In the genomic region with DNA sequence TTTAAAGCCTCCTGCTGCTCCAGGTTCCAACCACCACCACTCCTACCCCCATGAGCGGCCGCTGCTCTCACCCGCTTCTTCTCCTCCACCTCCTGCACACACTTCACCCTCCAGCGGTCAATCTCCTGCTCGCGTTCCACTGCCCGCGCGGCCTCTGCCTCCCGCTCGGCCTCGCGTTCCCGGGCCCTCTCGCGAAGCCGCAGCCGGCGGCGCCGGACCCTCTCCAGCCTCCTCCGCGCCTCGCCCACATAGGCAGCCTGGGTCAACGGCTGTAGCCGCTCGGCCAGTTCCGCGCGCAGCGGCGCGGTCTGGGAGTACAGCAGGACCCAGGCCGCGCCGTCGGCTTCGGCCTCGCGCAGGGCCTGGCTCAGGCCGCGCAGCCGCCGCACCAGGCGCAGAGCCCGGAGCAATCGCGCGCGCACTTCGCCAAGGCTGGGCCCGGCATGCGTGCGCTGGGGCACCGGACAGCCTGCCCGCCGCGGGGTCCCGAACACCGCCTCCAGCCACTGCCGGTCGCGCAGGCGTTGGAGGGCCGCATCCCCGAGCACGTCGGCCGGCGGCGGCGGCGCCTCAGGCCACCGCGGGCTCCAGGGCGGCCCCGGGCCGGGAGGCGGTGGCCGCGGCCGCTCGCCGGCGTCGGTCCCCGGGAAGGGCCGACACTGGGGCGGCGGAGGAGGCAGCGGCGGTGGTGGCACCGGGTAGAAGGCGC, we compare ENCODE assay signal across 8 cellular contexts. TPM values are rescaled to one million over a fixed set of nuclear protein-coding genes. Genes with fewer than 3 reads are reported as not detected.
DNase-seq lines count a peak whose midpoint lies in the region; ATAC-seq, FAIRE-seq and TF ChIP-seq lines count a peak whose summit lies in the region.

No MANE protein-coding gene starts in this region.

- no peak overlapping the region for H3K4ac ChIP-seq in H1 (replicated peaks; ENCODE audit: insufficient read length, low read depth, low read length)

- peak; percentile 79 for DNase-seq in GM03348 (ENCODE audit: low spot score)
- peak; percentile 73 for DNase-seq in HuH-7 (ENCODE audit: low spot score)
- DNase-seq in H1 (ENCODE audit: low read depth in 1 of 2, low spot score in 2 of 2): peak in 1 of 2 experiments; percentile 77
- DNase-seq in substantia nigra (lab: John Stamatoyannopoulos, UW): peak in 15 of 49 donors; percentile 9 to 53 (median 25)
- DNase-seq in cortex of kidney (lab: John Stamatoyannopoulos, UW): no peak

- peaks cover 0 to 3% of the 10 kb centered on the region in 2 experiments; a peak in 1 of 4 replicates for H3K79me2 ChIP-seq in H1 (ENCODE audit: control insufficient read depth in 1 of 2, insufficient read depth in 2 of 2, low read length in 2 of 2)

- peak overlapping the region; percentile 14; the same call in 1 of the 2 replicates for H3K27ac ChIP-seq in H1 (ENCODE audit: low read depth, low read length)
- peak overlapping the region; percentile 63 for H3K27ac ChIP-seq in substantia nigra (ENCODE audit: low read depth, low read length, poor library complexity, severe bottlenecking)

- no peak overlapping the region for H2BK20ac ChIP-seq in H1 (ENCODE audit: low read length)

- H2BK5ac ChIP-seq in H1 (ENCODE audit: low read depth, low read length): no peak overlapping the region

- no peak for FAIRE-seq in H1 (lab: Jason Lieb, UNC)

- H2BK12ac ChIP-seq in H1 (ENCODE audit: low read depth, low read length): peak overlapping the region; percentile 50; the same call in 1 of the 2 replicates

- TF ChIP-seq CTCF in H1 (IDR thresholded peaks at IDR 0.05; ENCODE audit: control extremely low read depth in 1 of 3, insufficient read depth in 1 of 3, low read depth in 1 of 3, low read length in 3 of 3): no peak

- H3K79me1 ChIP-seq in H1 (ENCODE audit: low read depth, low read length): no peaks in the 10 kb centered on the region

- peaks cover 9% of the 10 kb centered on the region for H3K23me2 ChIP-seq in H1 (ENCODE audit: low read depth, low read length)

- no peak for TF ChIP-seq RAD21 in H1 (IDR thresholded peaks at IDR 0.05 in 1 of 2, conservative IDR thresholded peaks at IDR 0.05 in 1 of 2; ENCODE audit: low read depth in 2 of 2, low read length in 2 of 2)

- no peak overlapping the region for H2AK5ac ChIP-seq in H1 (ENCODE audit: low read depth, low read length)

- peak; percentile 32 for ATAC-seq in GM21576 (IDR thresholded peaks at IDR 0.05; ENCODE audit: unreplicated experiment)
- ATAC-seq in activated CD4-positive, CD25-positive, alpha-beta regulatory T cell treated with anti-CD3 and anti-CD28 coated beads, Interleukin-2, amount 50 U/mL, for 24 hours: peak; percentile 37 to 55

- H2AFZ ChIP-seq in H1 (ENCODE audit: low read length): peak overlapping the region; percentile 75

- no peak overlapping the region for H4K91ac ChIP-seq in H1 (replicated peaks; ENCODE audit: insufficient read length, low read length)

- peaks cover 2 to 3% of the 10 kb centered on the region in 2 experiments for H4K20me1 ChIP-seq in H1 (replicated peaks in 1 of 2; ENCODE audit: control insufficient read depth in 1 of 2, insufficient read depth in 2 of 2, low read length in 2 of 2)

- H3K9me3 ChIP-seq in H1 (ENCODE audit: insufficient read depth in 2 of 2, low read depth in 1 of 2, low read length in 1 of 2) (peaks cover 10 to 15% of the 10 kb centered on the region in 2 experiments; a peak in 3 of 4 replicates), mononuclear cell (ENCODE audit: low read depth, low read length) (no peaks in the 10 kb centered on the region)

- TF ChIP-seq POLR2A in H1 (IDR thresholded peaks at IDR 0.05; ENCODE audit: control extremely low read depth in 1 of 2, low read depth in 2 of 2, low read length in 2 of 2): no peak

- no peak overlapping the region for H3K56ac ChIP-seq in H1 (replicated peaks; ENCODE audit: insufficient read length, low read depth, low read length)

- no peak for TF ChIP-seq EP300 in H1 (IDR thresholded peaks at IDR 0.05; ENCODE audit: borderline replicate concordance in 1 of 2, low read depth in 2 of 2, low read length in 2 of 2)

- H4K5ac ChIP-seq in H1 (ENCODE audit: insufficient read length, low read depth, low read length): no peak overlapping the region

- no peak overlapping the region for H2BK15ac ChIP-seq in H1 (ENCODE audit: low read length)

- POLR2A ChIA-PET in H1 (lab: Charles Lee; ENCODE audit: partially characterized antibody): interaction anchor here (0.7 to 1.2 kb wide), 2 partner anchors 11 to 19 kb away, joined by 3 read pairs; no protein-coding TSS in a partner anchor

- H3K9ac ChIP-seq in H1 (replicated peaks in 1 of 4; ENCODE audit: extremely low read depth in 1 of 4, low read depth in 3 of 4, low read length in 3 of 4): peak overlapping the region; percentile 70 to 80 (median 74)

- peak overlapping the region; percentile 82 for H4K8ac ChIP-seq in H1 (ENCODE audit: extremely low read depth, insufficient read depth, low read length)

- H3K14ac ChIP-seq in H1 (ENCODE audit: insufficient read length): no peak overlapping the region

- CTCF ChIA-PET in H1 (lab: Charles Lee; ENCODE audit: partially characterized antibody): interaction anchor here (0.6 to 1.0 kb wide), 2 partner anchors 12 to 86 kb away, joined by 3 read pairs; no protein-coding TSS in a partner anchor

- peaks cover 2 to 12% (median 9%) of the 10 kb centered on the region in 4 experiments; a peak in 4 of 8 replicates for H3K36me3 ChIP-seq in H1 (ENCODE audit: control insufficient read depth in 2 of 4, insufficient read depth in 4 of 4, low read length in 3 of 4)

- no peak overlapping the region for H3K18ac ChIP-seq in H1 (ENCODE audit: extremely low read depth, low read length)

- peak overlapping the region; percentile 64 to 86 for H3K4me2 ChIP-seq in H1 (ENCODE audit: insufficient read depth in 1 of 2, low read depth in 2 of 2, low read length in 2 of 2)

- no peaks in the 10 kb centered on the region for H3K27me3 ChIP-seq in H1 (replicated peaks in 1 of 4; ENCODE audit: control insufficient read depth in 3 of 4, extremely low read depth in 1 of 4, insufficient read depth in 3 of 4, low read length in 3 of 4)
- H3K27me3 ChIP-seq in mononuclear cell (ENCODE audit: insufficient read depth, low read length): no peaks in the 10 kb centered on the region

- H3K23ac ChIP-seq in H1 (ENCODE audit: insufficient read length): no peak overlapping the region

- peak overlapping the region; percentile 71 to 77 (median 72) for H3K4me3 ChIP-seq in H1 (ENCODE audit: extremely low read depth in 1 of 4, insufficient read depth in 2 of 4, low read depth in 3 of 4, low read length in 4 of 4)
- peak overlapping the region; percentile 71 for H3K4me3 ChIP-seq in mononuclear cell (ENCODE audit: low read length)

- H2BK120ac ChIP-seq in H1 (replicated peaks; ENCODE audit: low read depth, low read length): no peak overlapping the region

- H3K4me1 ChIP-seq in H1 (replicated peaks in 1 of 4; ENCODE audit: control insufficient read depth in 3 of 4, insufficient read depth in 4 of 4, low read length in 3 of 4) (peaks cover 2 to 6% (median 3%) of the 10 kb centered on the region in 4 experiments; a peak in 4 of 7 replicates), mononuclear cell (ENCODE audit: insufficient read depth, low read length) (peaks cover 26% of the 10 kb centered on the region)

- 2% methylated on average over 59 of the region's 94 CpGs; no CpG with 5 or more reads in 1 of the 2 experiments for WGBS in H1 (ENCODE audit: extremely low coverage in 1 of 2, insufficient coverage in 1 of 2, insufficient read length in 1 of 2, insufficient replicate concordance in 2 of 2, low coverage in 1 of 2, low lambda C conversion rate in 2 of 2, missing lambda C conversion rate in 1 of 2), 2 experiments

RNA-seq across cellular contexts. Expression of a gene that starts 0.6 kb away (rescaled TPM):
- total RNA-seq in H1 (2021; fragmentation: NEBNext Ultra II Directional; extraction: Animal tissue kit (Norgen Biotek cat#: 25700)): 25.5 and 25.6 TPM in 2 replicates
- polyA plus RNA-seq in H1 (2011; rRNA removed): 9.9 and 11.5 TPM in 2 replicates
- 21.5 TPM for polyA plus RNA-seq in H1 (2011; cell fraction: cytosol; rRNA removed)
- polyA plus RNA-seq in H1 (2011; cell fraction: nucleus; rRNA removed): 12.1 TPM
- 14.4 to 21.3 TPM (median 16.1 TPM) in 4 replicates for polyA plus RNA-seq in H1 (2012, experiment 1 of 2)
- polyA plus RNA-seq in H1 (2012, experiment 2 of 2): 17.9 TPM
- polyA plus RNA-seq in H1 (2013, experiment 1 of 2): 22.8 TPM
- 20.5 TPM for polyA plus RNA-seq in H1 (2013, experiment 2 of 2)
- polyA minus RNA-seq in H1 (2011; rRNA and poly(A)+ RNA removed): 9.0 and 10.2 TPM in 2 replicates
- 14.5 TPM for polyA minus RNA-seq in H1 (2011; cell fraction: cytosol; rRNA and poly(A)+ RNA removed)
- 9.8 TPM for polyA minus RNA-seq in H1 (2011; cell fraction: nucleus; rRNA and poly(A)+ RNA removed)
- 11.5 TPM for total RNA-seq in mononuclear cell

RNA-seq across cellular contexts. Expression of a gene that starts 18.0 kb away (rescaled TPM):
- total RNA-seq in H1 (2021; fragmentation: NEBNext Ultra II Directional; extraction: Animal tissue kit (Norgen Biotek cat#: 25700)): 1.3 and 1.7 TPM in 2 replicates
- polyA plus RNA-seq in H1 (2011; rRNA removed): 0.67 and 1.3 TPM in 2 replicates
- polyA plus RNA-seq in H1 (2011; cell fraction: cytosol; rRNA removed): 1.0 TPM
- 5.7 TPM for polyA plus RNA-seq in H1 (2011; cell fraction: nucleus; rRNA removed)
- 0.81 to 1.3 TPM (median 1.1 TPM) in 4 replicates for polyA plus RNA-seq in H1 (2012, experiment 1 of 2)
- polyA plus RNA-seq in H1 (2012, experiment 2 of 2): 0.24 TPM
- 0.87 TPM for polyA plus RNA-seq in H1 (2013, experiment 1 of 2)
- 0.53 TPM for polyA plus RNA-seq in H1 (2013, experiment 2 of 2)
- 0.95 and 1.6 TPM in 2 replicates for polyA minus RNA-seq in H1 (2011; rRNA and poly(A)+ RNA removed)
- polyA minus RNA-seq in H1 (2011; cell fraction: cytosol; rRNA and poly(A)+ RNA removed): 0.88 TPM
- polyA minus RNA-seq in H1 (2011; cell fraction: nucleus; rRNA and poly(A)+ RNA removed): 2.7 TPM
- total RNA-seq in mononuclear cell: 2.5 TPM

RNA-seq across cellular contexts. Expression of a gene that starts 52.1 kb away (rescaled TPM):
- total RNA-seq in H1 (2021; fragmentation: NEBNext Ultra II Directional; extraction: Animal tissue kit (Norgen Biotek cat#: 25700)): 53.6 and 56.4 TPM in 2 replicates
- polyA plus RNA-seq in H1 (2011; rRNA removed): 9.7 and 10.5 TPM in 2 replicates
- 30.8 TPM for polyA plus RNA-seq in H1 (2011; cell fraction: cytosol; rRNA removed)
- polyA plus RNA-seq in H1 (2011; cell fraction: nucleus; rRNA removed): 7.8 TPM
- 36.5 to 56.0 TPM (median 38.5 TPM) in 4 replicates for polyA plus RNA-seq in H1 (2012, experiment 1 of 2)
- 2.3 TPM for polyA plus RNA-seq in H1 (2012, experiment 2 of 2)
- polyA plus RNA-seq in H1 (2013, experiment 1 of 2): 20.1 TPM
- 18.7 TPM for polyA plus RNA-seq in H1 (2013, experiment 2 of 2)
- polyA minus RNA-seq in H1 (2011; rRNA and poly(A)+ RNA removed): 18.1 and 20.7 TPM in 2 replicates
- 19.3 TPM for polyA minus RNA-seq in H1 (2011; cell fraction: cytosol; rRNA and poly(A)+ RNA removed)
- 16.2 TPM for polyA minus RNA-seq in H1 (2011; cell fraction: nucleus; rRNA and poly(A)+ RNA removed)
- 52.8 TPM for total RNA-seq in mononuclear cell

RNA-seq across cellular contexts. Expression of a gene that starts 56.4 kb away (rescaled TPM):
- total RNA-seq in H1 (2021; fragmentation: NEBNext Ultra II Directional; extraction: Animal tissue kit (Norgen Biotek cat#: 25700)): not detected in 2 replicates
- not detected in 2 replicates for polyA plus RNA-seq in H1 (2011; rRNA removed)
- not detected for polyA plus RNA-seq in H1 (2011; cell fraction: cytosol; rRNA removed)
- not detected for polyA plus RNA-seq in H1 (2011; cell fraction: nucleus; rRNA removed)
- polyA plus RNA-seq in H1 (2012, experiment 1 of 2): not detected in 4 replicates
- polyA plus RNA-seq in H1 (2012, experiment 2 of 2): not detected
- not detected for polyA plus RNA-seq in H1 (2013, experiment 1 of 2)
- polyA plus RNA-seq in H1 (2013, experiment 2 of 2): not detected
- polyA minus RNA-seq in H1 (2011; rRNA and poly(A)+ RNA removed): 0.07 TPM in 1 of 2 replicates, not detected in the other
- not detected for polyA minus RNA-seq in H1 (2011; cell fraction: cytosol; rRNA and poly(A)+ RNA removed)
- not detected for polyA minus RNA-seq in H1 (2011; cell fraction: nucleus; rRNA and poly(A)+ RNA removed)
- total RNA-seq in mononuclear cell: under 0.01 TPM
